Comparison of ENCODE assay signal across 14 cellular contexts in the genomic region with DNA sequence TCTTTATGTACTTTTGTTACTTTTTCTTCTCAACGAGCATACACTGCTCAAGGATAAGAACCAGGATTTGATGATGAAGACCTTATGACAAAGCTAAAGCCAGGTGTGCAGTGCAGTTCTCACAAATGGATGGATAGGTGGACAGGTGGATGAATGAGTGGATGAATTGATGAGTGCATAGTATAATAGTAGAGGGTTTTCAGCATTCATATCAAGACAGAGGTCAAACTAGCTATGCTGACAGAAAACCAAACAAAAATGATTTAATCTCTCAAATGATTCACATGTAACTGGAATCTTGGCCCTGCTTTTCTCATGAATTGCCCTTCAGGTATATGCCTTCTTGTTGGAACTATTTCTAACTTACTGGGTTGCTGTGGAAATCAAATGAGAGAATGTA.
A peak's percentile ranks its signal among the peaks of the same experiment; 100 is the strongest.
DNase-seq lines count a peak whose midpoint lies in the region; ATAC-seq lines count a peak whose summit lies in the region.
"Had no signal": no experiment of that assay in that cellular context is flagged by ENCODE, and none has a peak within 500 bp of the region (broad histone marks: within the 10 kb centered on the region; RNA-seq: fewer than 3 reads in every experiment).

No MANE protein-coding gene starts in this region.

- H3K4me1 Mint-ChIP-seq in activated T-cell treated with anti-CD3 and anti-CD28 coated beads, Interleukin-2, amount 50 U/mL, for 72 hours (ENCODE audit: low read depth) = peaks cover 19% of the 10 kb centered on the region
- peaks cover 32% of the 10 kb centered on the region for H3K4me1 Mint-ChIP-seq in activated T-cell treated with anti-CD3 and anti-CD28 coated beads, Interleukin-2, amount 50 U/mL, for 24 hours (ENCODE audit: low read depth)
- peaks cover 8% of the 10 kb centered on the region for H3K4me1 Mint-ChIP-seq in activated T-helper 17 cell treated with anti-CD3 and anti-CD28 coated beads, Interleukin-2, amount 50 U/mL, for 72 hours
- peaks cover 17% of the 10 kb centered on the region for H3K4me1 Mint-ChIP-seq in stimulated activated effector memory CD8-positive, alpha-beta T cell treated with anti-CD3 and anti-CD28 coated beads, Interleukin-12 subunit alpha, Interleukin-12 subunit beta, amount 100 ng/mL, for 72 hours
- H3K4me1 Mint-ChIP-seq: H9 had no signal

- peaks cover 25% of the 10 kb centered on the region for H3K27me3 Mint-ChIP-seq in activated T-cell treated with anti-CD3 and anti-CD28 coated beads, Interleukin-2, amount 50 U/mL, for 72 hours (ENCODE audit: low read depth)
- H3K27me3 Mint-ChIP-seq in activated T-cell treated with anti-CD3 and anti-CD28 coated beads, Interleukin-2, amount 50 U/mL, for 24 hours = no peaks in the 10 kb centered on the region
- H3K27me3 Mint-ChIP-seq in activated T-helper 17 cell treated with anti-CD3 and anti-CD28 coated beads, Interleukin-2, amount 50 U/mL, for 72 hours = peaks cover 5% of the 10 kb centered on the region
- H3K27me3 Mint-ChIP-seq: CD4-positive, alpha-beta T cell; IgD-negative memory B cell had no signal

- peak; percentile 81 to 83 for ATAC-seq in activated T-cell treated with anti-CD3 and anti-CD28 coated beads, Interleukin-2, amount 50 U/mL, for 72 hours (replicated peaks in 1 of 2)
- ATAC-seq in activated T-helper 17 cell treated with anti-CD3 and anti-CD28 coated beads, Interleukin-2, amount 50 U/mL, for 72 hours (replicated peaks) = peak; percentile 71
- peak; percentile 82 for ATAC-seq in stimulated activated effector memory CD8-positive, alpha-beta T cell treated with anti-CD3 and anti-CD28 coated beads, Interleukin-12 subunit alpha, Interleukin-12 subunit beta, amount 100 ng/mL, for 72 hours
- ATAC-seq: HepG2 had no signal

- H3K4me3 Mint-ChIP-seq in activated T-cell treated with anti-CD3 and anti-CD28 coated beads, Interleukin-2, amount 50 U/mL, for 72 hours = no peak overlapping the region
- H3K4me3 Mint-ChIP-seq in activated T-cell treated with anti-CD3 and anti-CD28 coated beads, Interleukin-2, amount 50 U/mL, for 24 hours = no peak overlapping the region
- no peak overlapping the region for H3K4me3 Mint-ChIP-seq in activated T-helper 17 cell treated with anti-CD3 and anti-CD28 coated beads, Interleukin-2, amount 50 U/mL, for 72 hours
- H3K4me3 Mint-ChIP-seq in stimulated activated effector memory CD8-positive, alpha-beta T cell treated with anti-CD3 and anti-CD28 coated beads, Interleukin-12 subunit alpha, Interleukin-12 subunit beta, amount 100 ng/mL, for 72 hours = no peak overlapping the region
- H3K4me3 Mint-ChIP-seq: CD4-positive, alpha-beta T cell; H9; IgD-negative memory B cell had no signal

- DNase-seq in activated T-cell treated with anti-CD3 and anti-CD28 coated beads, Interleukin-2, amount 50 U/mL, for 72 hours = no peak
- DNase-seq in activated T-cell treated with anti-CD3 and anti-CD28 coated beads, Interleukin-2, amount 50 U/mL, for 24 hours = no peak
- no peak for DNase-seq in stimulated activated effector memory CD8-positive, alpha-beta T cell treated with anti-CD3 and anti-CD28 coated beads, Interleukin-12 subunit alpha, Interleukin-12 subunit beta, amount 100 ng/mL, for 72 hours (ENCODE audit: low spot score in 2 of 2)
- no peak for DNase-seq in EL
- DNase-seq in NCI-H526 treated with DMSO at 0.1 percent for 48 hours (lab: John Stamatoyannopoulos, UW) = no peak
- DNase-seq: ACHN; AML-193; Caco-2; CD4-positive, alpha-beta T cell; GF-D8; H9 had no signal

- no peaks in the 10 kb centered on the region for H3K36me3 Mint-ChIP-seq in activated T-cell treated with anti-CD3 and anti-CD28 coated beads, Interleukin-2, amount 50 U/mL, for 72 hours (ENCODE audit: insufficient read depth in 2 of 2)
- H3K36me3 Mint-ChIP-seq in activated T-cell treated with anti-CD3 and anti-CD28 coated beads, Interleukin-2, amount 50 U/mL, for 24 hours (ENCODE audit: low read depth) = no peaks in the 10 kb centered on the region
- no peaks in the 10 kb centered on the region for H3K36me3 Mint-ChIP-seq in activated T-helper 17 cell treated with anti-CD3 and anti-CD28 coated beads, Interleukin-2, amount 50 U/mL, for 72 hours (ENCODE audit: low read depth)
- H3K36me3 Mint-ChIP-seq in stimulated activated effector memory CD8-positive, alpha-beta T cell treated with anti-CD3 and anti-CD28 coated beads, Interleukin-12 subunit alpha, Interleukin-12 subunit beta, amount 100 ng/mL, for 72 hours = no peaks in the 10 kb centered on the region
- H3K36me3 Mint-ChIP-seq: IgD-negative memory B cell had no signal

- H3K9me3 Mint-ChIP-seq in activated T-cell treated with anti-CD3 and anti-CD28 coated beads, Interleukin-2, amount 50 U/mL, for 72 hours = peaks cover 0 to 5% of the 10 kb centered on the region in 2 donors
- H3K9me3 Mint-ChIP-seq in activated T-cell treated with anti-CD3 and anti-CD28 coated beads, Interleukin-2, amount 50 U/mL, for 24 hours = no peaks in the 10 kb centered on the region
- peaks cover 6% of the 10 kb centered on the region for H3K9me3 Mint-ChIP-seq in activated T-helper 17 cell treated with anti-CD3 and anti-CD28 coated beads, Interleukin-2, amount 50 U/mL, for 72 hours
- H3K9me3 Mint-ChIP-seq in stimulated activated effector memory CD8-positive, alpha-beta T cell treated with anti-CD3 and anti-CD28 coated beads, Interleukin-12 subunit alpha, Interleukin-12 subunit beta, amount 100 ng/mL, for 72 hours = peaks cover 3% of the 10 kb centered on the region
- H3K9me3 Mint-ChIP-seq: CD4-positive, alpha-beta T cell; H9; IgD-negative memory B cell had no signal

- no peak overlapping the region for H3K27ac Mint-ChIP-seq in activated T-cell treated with anti-CD3 and anti-CD28 coated beads, Interleukin-2, amount 50 U/mL, for 72 hours
- no peak overlapping the region for H3K27ac Mint-ChIP-seq in activated T-cell treated with anti-CD3 and anti-CD28 coated beads, Interleukin-2, amount 50 U/mL, for 24 hours
- no peak overlapping the region for H3K27ac Mint-ChIP-seq in activated T-helper 17 cell treated with anti-CD3 and anti-CD28 coated beads, Interleukin-2, amount 50 U/mL, for 72 hours
- no peak overlapping the region for H3K27ac Mint-ChIP-seq in stimulated activated effector memory CD8-positive, alpha-beta T cell treated with anti-CD3 and anti-CD28 coated beads, Interleukin-12 subunit alpha, Interleukin-12 subunit beta, amount 100 ng/mL, for 72 hours
- H3K27ac Mint-ChIP-seq: CD4-positive, alpha-beta T cell; H9; IgD-negative memory B cell had no signal
